ENCODE assay signal across 15 cellular contexts in genomic region chr7:140262242-140262903, GRCh38.
DNase-seq lines count a peak whose midpoint lies in the region; ATAC-seq and TF ChIP-seq lines count a peak whose summit lies in the region.
"Had no signal": no experiment of that assay in that cellular context is flagged by ENCODE, and none has a peak within 500 bp of the region (broad histone marks: within the 10 kb centered on the region; RNA-seq: fewer than 3 reads in every experiment).

No MANE protein-coding gene starts in this region.

- no peak overlapping the region for H3K4me2 ChIP-seq in OCI-LY7 (ENCODE audit: low read length)

- peak overlapping the region; percentile 30 for H3K4me3 Mint-ChIP-seq in activated naive CD4-positive, alpha-beta T cell treated with anti-CD3 and anti-CD28 coated beads, Interleukin-2, amount 10 ng/mL, durations not matched to agents 7 days and 5 days
- peak overlapping the region; percentile 79 for H3K4me3 Mint-ChIP-seq in activated T-helper 17 cell treated with anti-CD3 and anti-CD28 coated beads, Interleukin-2, amount 50 U/mL, for 72 hours
- peak overlapping the region in 9 of 10 donors; percentile 37 to 83 (median 72) for H3K4me3 Mint-ChIP-seq in naive thymus-derived CD8-positive, alpha-beta T cell

- peaks cover 58% of the 10 kb centered on the region for H3K4me1 Mint-ChIP-seq in activated naive CD4-positive, alpha-beta T cell treated with anti-CD3 and anti-CD28 coated beads, Interleukin-2, amount 10 ng/mL, durations not matched to agents 7 days and 5 days
- H3K4me1 Mint-ChIP-seq in activated T-helper 17 cell treated with anti-CD3 and anti-CD28 coated beads, Interleukin-2, amount 50 U/mL, for 72 hours = peaks cover 18% of the 10 kb centered on the region
- peaks cover 37 to 66% (median 61%) of the 10 kb centered on the region in 4 donors for H3K4me1 Mint-ChIP-seq in naive thymus-derived CD8-positive, alpha-beta T cell

- DNase-seq in activated naive CD4-positive, alpha-beta T cell treated with anti-CD3 and anti-CD28 coated beads, Interleukin-2, amount 10 ng/mL, durations not matched to agents 7 days and 5 days = no peak
- DNase-seq in activated naive CD4-positive, alpha-beta T cell treated with anti-CD3 and anti-CD28 coated beads, Interleukin-2, amount 50 U/mL, for 16 hours = no peak
- DNase-seq in naive thymus-derived CD8-positive, alpha-beta T cell = no peak
- DNase-seq in OCI-LY7 (ENCODE audit: low spot score) (no peak), 8988T (no peak)
- DNase-seq: H7; lower lobe of right lung; NCI-H2029; NCI-H510A; ovary; stimulated activated CD4-positive, alpha-beta T cell treated with anti-CD3 and anti-CD28 coated beads, Interleukin-2, amount 100 ng/mL, for 48 hours had no signal

- H3K27me3 Mint-ChIP-seq in activated naive CD4-positive, alpha-beta T cell treated with anti-CD3 and anti-CD28 coated beads, Interleukin-2, amount 10 ng/mL, durations not matched to agents 7 days and 5 days = peaks cover 8% of the 10 kb centered on the region
- no peaks in the 10 kb centered on the region for H3K27me3 Mint-ChIP-seq in activated T-helper 17 cell treated with anti-CD3 and anti-CD28 coated beads, Interleukin-2, amount 50 U/mL, for 72 hours
- no peaks in the 10 kb centered on the region for H3K27me3 Mint-ChIP-seq in naive thymus-derived CD8-positive, alpha-beta T cell

- H3K27ac Mint-ChIP-seq in activated naive CD4-positive, alpha-beta T cell treated with anti-CD3 and anti-CD28 coated beads, Interleukin-2, amount 10 ng/mL, durations not matched to agents 7 days and 5 days = peak overlapping the region; percentile 92
- peak overlapping the region; percentile 89 for H3K27ac Mint-ChIP-seq in activated T-helper 17 cell treated with anti-CD3 and anti-CD28 coated beads, Interleukin-2, amount 50 U/mL, for 72 hours
- peak overlapping the region; percentile 89 to 97 (median 92) for H3K27ac Mint-ChIP-seq in naive thymus-derived CD8-positive, alpha-beta T cell

- peak; percentile 63 for ATAC-seq in activated T-helper 17 cell treated with anti-CD3 and anti-CD28 coated beads, Interleukin-2, amount 50 U/mL, for 72 hours (replicated peaks)
- peak in 1 of 2 donors; percentile 34 for ATAC-seq in naive thymus-derived CD8-positive, alpha-beta T cell
- ATAC-seq in HG02970 (IDR thresholded peaks at IDR 0.05; ENCODE audit: low FRiP score, unreplicated experiment) = no peak

- TF ChIP-seq CTCF in OCI-LY7 (conservative IDR thresholded peaks at IDR 0.05; ENCODE audit: low read length) = no peak

- peaks cover 5% of the 10 kb centered on the region for H3K36me3 Mint-ChIP-seq in activated naive CD4-positive, alpha-beta T cell treated with anti-CD3 and anti-CD28 coated beads, Interleukin-2, amount 10 ng/mL, durations not matched to agents 7 days and 5 days
- H3K36me3 Mint-ChIP-seq in activated T-helper 17 cell treated with anti-CD3 and anti-CD28 coated beads, Interleukin-2, amount 50 U/mL, for 72 hours (ENCODE audit: low read depth) = no peaks in the 10 kb centered on the region
- H3K36me3 Mint-ChIP-seq in naive thymus-derived CD8-positive, alpha-beta T cell = no peaks in the 10 kb centered on the region

- no peak overlapping the region for H3K4me3 ChIP-seq in OCI-LY7 (ENCODE audit: low read depth, low read length, poor library complexity, severe bottlenecking)
- H3K4me3 ChIP-seq: lower lobe of right lung, ovary, suprapubic skin had no signal

- no peaks in the 10 kb centered on the region for H3K79me2 ChIP-seq in OCI-LY7 (ENCODE audit: insufficient read depth, low read depth, low read length)

- H3K36me3 ChIP-seq in KOPT-K1 (ENCODE audit: insufficient read depth, low read length) (no peaks in the 10 kb centered on the region), OCI-LY7 (ENCODE audit: insufficient read depth, low read length) (no peaks in the 10 kb centered on the region)
- H3K36me3 ChIP-seq: lower lobe of right lung, ovary, suprapubic skin had no signal

- POLR2A ChIA-PET in naive thymus-derived CD8-positive, alpha-beta T cell (lab: Charles Lee) = interaction anchor here (0.5 to 6.7 kb wide), 11 partner anchors 10 to 411 kb away, joined by 3 to 91 read pairs (median 5); partner anchors contain the start of gene KDM7A
- POLR2A ChIA-PET in OCI-LY7 (lab: Charles Lee) = interaction anchor here (0.9 kb wide), 1 partner anchor 13 kb away, joined by 3 read pairs; no protein-coding TSS in a partner anchor

- no peaks in the 10 kb centered on the region for H3K9me2 ChIP-seq in OCI-LY7 (ENCODE audit: insufficient read depth, low read length)

- CTCF ChIA-PET in activated naive CD4-positive, alpha-beta T cell treated with anti-CD3 and anti-CD28 coated beads, Interleukin-2, amount 10 ng/mL, durations not matched to agents 7 days and 5 days (lab: Charles Lee) = no interaction called here
- CTCF ChIA-PET in OCI-LY7 (lab: Charles Lee; ENCODE audit: unreplicated experiment) = no interaction called here

- no peaks in the 10 kb centered on the region for H3K9me3 ChIP-seq in KOPT-K1 (ENCODE audit: insufficient read depth, low read length, poor library complexity, severe bottlenecking)
- H3K9me3 ChIP-seq in OCI-LY7 (ENCODE audit: low read length) = no peaks in the 10 kb centered on the region
- H3K9me3 ChIP-seq: lower lobe of right lung, ovary, suprapubic skin had no signal

- H2AFZ ChIP-seq in OCI-LY7 (ENCODE audit: low read length) = no peak overlapping the region

- intact Hi-C loops in OCI-LY7 (cut with micrococcal nuclease; ENCODE audit: unreplicated experiment) = no loop called here

- BruUV-seq in OCI-LY7 (replicated peaks; lab: Mats Ljungman, UMichigan) = no TSS peak

- H3K9me3 Mint-ChIP-seq in activated naive CD4-positive, alpha-beta T cell treated with anti-CD3 and anti-CD28 coated beads, Interleukin-2, amount 10 ng/mL, durations not matched to agents 7 days and 5 days = peaks cover 5% of the 10 kb centered on the region
- H3K9me3 Mint-ChIP-seq in activated T-helper 17 cell treated with anti-CD3 and anti-CD28 coated beads, Interleukin-2, amount 50 U/mL, for 72 hours = no peaks in the 10 kb centered on the region
- peaks cover 0 to 2% (median under 1%) of the 10 kb centered on the region in 9 donors for H3K9me3 Mint-ChIP-seq in naive thymus-derived CD8-positive, alpha-beta T cell

- H3K27ac ChIP-seq in KOPT-K1 (ENCODE audit: low read depth, low read length, poor library complexity, severe bottlenecking) (peak overlapping the region; percentile 57), OCI-LY7 (ENCODE audit: low read depth, low read length, poor library complexity, severe bottlenecking) (no peak overlapping the region)
- H3K27ac ChIP-seq: lower lobe of right lung, ovary, suprapubic skin had no signal

- no peaks in the 10 kb centered on the region for H3K4me1 ChIP-seq in OCI-LY7 (ENCODE audit: insufficient read depth, low read length, poor library complexity, severe bottlenecking)
- H3K4me1 ChIP-seq: lower lobe of right lung, suprapubic skin had no signal

- H4K20me1 ChIP-seq in OCI-LY7 (ENCODE audit: insufficient read depth, low read length) = no peaks in the 10 kb centered on the region
